ENCODE assay signal across 24 cellular contexts in the genomic region with DNA sequence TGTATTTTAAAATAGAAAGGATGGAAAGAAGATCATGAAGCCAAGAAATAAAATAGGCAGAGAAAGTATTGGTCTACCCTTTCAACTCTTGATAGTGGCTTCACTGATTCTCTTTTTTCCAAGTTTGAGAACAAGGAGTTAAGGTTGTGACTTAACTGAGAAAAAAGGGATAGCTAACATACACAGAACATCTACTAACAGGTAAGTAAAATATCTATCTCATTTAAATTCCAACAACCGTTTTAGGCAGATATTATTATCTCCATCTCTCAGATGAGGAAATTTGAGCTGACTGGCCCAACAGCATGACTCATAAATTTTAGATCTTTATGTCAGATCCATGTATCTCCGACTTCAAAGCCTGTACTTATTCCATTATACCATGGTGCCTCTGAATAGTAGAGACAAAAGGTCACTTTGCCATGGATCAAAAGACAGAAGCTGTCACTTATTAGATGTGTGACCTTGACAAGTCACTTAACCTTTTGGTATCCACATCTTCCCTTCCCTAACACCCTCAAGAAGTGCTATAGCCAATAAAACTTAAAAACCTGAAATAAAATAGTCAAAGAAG.
"Had no signal": no experiment of that assay in that cellular context is flagged by ENCODE, and none has a peak within 500 bp of the region (broad histone marks: within the 10 kb centered on the region; RNA-seq: fewer than 3 reads in every experiment).

No MANE protein-coding gene starts in this region.

- H3K9me3 Mint-ChIP-seq: activated CD8-positive, alpha-beta T cell treated with anti-CD3 and anti-CD28 coated beads for 36 hours; activated naive CD4-positive, alpha-beta T cell treated with anti-CD3 and anti-CD28 coated beads, Interleukin-2, amount 10 ng/mL, durations not matched to agents 7 days and 5 days; activated naive CD8-positive, alpha-beta T cell treated with anti-CD3 and anti-CD28 coated beads for 36 hours; activated T-cell treated with anti-CD3 and anti-CD28 coated beads, Interleukin-2, amount 50 U/mL, for 72 hours; activated T-helper 2 cell treated with anti-CD3 and anti-CD28 coated beads, Interferon-gamma antibody, Interleukin-2, Interleukin-4, amounts not matched to agents 10 μg/mL and 5 μg/mL and 100 μg/mL, durations not matched to agents 14 hours and 24 hours and 36 hours; T-helper 1 cell treated with Interleukin-12 subunit alpha and Interleukin-12 subunit beta and Interleukin-4 antibody, amounts not matched to agents 30 μg/mL and 1 μg/mL, for 36 hours had no signal

- H3K4me3 Mint-ChIP-seq: activated CD8-positive, alpha-beta T cell treated with anti-CD3 and anti-CD28 coated beads for 36 hours; activated naive CD4-positive, alpha-beta T cell treated with anti-CD3 and anti-CD28 coated beads, Interleukin-2, amount 10 ng/mL, durations not matched to agents 7 days and 5 days; activated naive CD8-positive, alpha-beta T cell treated with anti-CD3 and anti-CD28 coated beads for 36 hours; activated T-cell treated with anti-CD3 and anti-CD28 coated beads, Interleukin-2, amount 50 U/mL, for 72 hours; T-helper 1 cell treated with Interleukin-12 subunit alpha and Interleukin-12 subunit beta and Interleukin-4 antibody, amounts not matched to agents 30 μg/mL and 1 μg/mL, for 36 hours had no signal

- H3K36me3 Mint-ChIP-seq: activated naive CD4-positive, alpha-beta T cell treated with anti-CD3 and anti-CD28 coated beads, Interleukin-2, amount 10 ng/mL, durations not matched to agents 7 days and 5 days; activated naive CD8-positive, alpha-beta T cell treated with anti-CD3 and anti-CD28 coated beads for 36 hours had no signal

- H3K4me1 Mint-ChIP-seq: activated naive CD4-positive, alpha-beta T cell treated with anti-CD3 and anti-CD28 coated beads, Interleukin-2, amount 10 ng/mL, durations not matched to agents 7 days and 5 days; activated naive CD8-positive, alpha-beta T cell treated with anti-CD3 and anti-CD28 coated beads for 36 hours had no signal

- H3K27me3 Mint-ChIP-seq: activated CD8-positive, alpha-beta T cell treated with anti-CD3 and anti-CD28 coated beads for 36 hours; activated naive CD4-positive, alpha-beta T cell treated with anti-CD3 and anti-CD28 coated beads, Interleukin-2, amount 10 ng/mL, durations not matched to agents 7 days and 5 days; activated naive CD8-positive, alpha-beta T cell treated with anti-CD3 and anti-CD28 coated beads for 36 hours had no signal

- ATAC-seq: activated CD4-positive, CD25-positive, alpha-beta regulatory T cell treated with anti-CD3 and anti-CD28 coated beads, Interleukin-2, amount 50 U/mL, for 24 hours; activated CD8-positive, alpha-beta T cell treated with anti-CD3 and anti-CD28 coated beads for 36 hours; activated T-cell treated with anti-CD3 and anti-CD28 coated beads, Interleukin-2, amount 50 U/mL, for 72 hours had no signal

- DNase-seq: activated CD4-positive, alpha-beta T cell treated with anti-CD3 and anti-CD28 coated beads for 4 hours; activated CD8-positive, alpha-beta memory T cell treated with anti-CD3 and anti-CD28 coated beads, Interleukin-2, amount 50 U/mL, for 4 hours; activated CD8-positive, alpha-beta T cell treated with anti-CD3 and anti-CD28 coated beads for 36 hours; activated gamma-delta T cell treated with Interleukin-2 at 50 U/mL for 16 hours; activated naive CD4-positive, alpha-beta T cell treated with anti-CD3 and anti-CD28 coated beads, Interleukin-2, amount 10 ng/mL, durations not matched to agents 7 days and 5 days; activated naive CD8-positive, alpha-beta T cell treated with anti-CD3 and anti-CD28 coated beads for 36 hours; activated T-cell treated with anti-CD3 and anti-CD28 coated beads, Interleukin-2, amount 50 U/mL, for 72 hours; anterior cingulate cortex; cerebellar nuclear complex; colonic mucosa; NCI-H146; NCI-H187 treated with DMSO at 0.1 percent for 48 hours; NCI-H2171; NCI-H345; NCI-H510A; NCI-H526 treated with DMSO at 0.1 percent for 48 hours; NK-92 treated with Interleukin-12 subunit alpha and Interleukin-12 subunit beta, amount 100 ng/mL, for 24 hours; Peyer's patch; Right ventricle myocardium superior; SJCRH30; SK-N-SH had no signal

- H3K27ac Mint-ChIP-seq: activated CD8-positive, alpha-beta T cell treated with anti-CD3 and anti-CD28 coated beads for 36 hours; activated naive CD4-positive, alpha-beta T cell treated with anti-CD3 and anti-CD28 coated beads, Interleukin-2, amount 10 ng/mL, durations not matched to agents 7 days and 5 days; activated naive CD8-positive, alpha-beta T cell treated with anti-CD3 and anti-CD28 coated beads for 36 hours; activated T-cell treated with anti-CD3 and anti-CD28 coated beads, Interleukin-2, amount 50 U/mL, for 72 hours; activated T-helper 2 cell treated with anti-CD3 and anti-CD28 coated beads, Interferon-gamma antibody, Interleukin-2, Interleukin-4, amounts not matched to agents 10 μg/mL and 5 μg/mL and 100 μg/mL, durations not matched to agents 14 hours and 24 hours and 36 hours; T-helper 1 cell treated with Interleukin-12 subunit alpha and Interleukin-12 subunit beta and Interleukin-4 antibody, amounts not matched to agents 30 μg/mL and 1 μg/mL, for 36 hours had no signal
